ENCODE assay signal across 8 cellular contexts in genomic region chr1:51616903-51617708, GRCh38. TPM values are rescaled to one million over a fixed set of nuclear protein-coding genes. Genes with fewer than 3 reads are reported as not detected.
DNase-seq lines count a peak whose midpoint lies in the region; ATAC-seq and TF ChIP-seq lines count a peak whose summit lies in the region.

Gene OSBPL9 (plus strand): TSS chr1:51617092. CDS start chr1:51617111, 19 bp downstream.

- H3K27me3 Mint-ChIP-seq in activated T-cell treated with anti-CD3 and anti-CD28 coated beads, Interleukin-2, amount 50 U/mL, for 24 hours = no peaks in the 10 kb centered on the region

- H3K27ac Mint-ChIP-seq in activated T-cell treated with anti-CD3 and anti-CD28 coated beads, Interleukin-2, amount 50 U/mL, for 24 hours = peak within 1 kb of the TSS; percentile 96

- no peaks in the 10 kb centered on the region for H3K27me3 ChIP-seq in esophagus (ENCODE audit: control insufficient read depth in 1 of 2, insufficient read depth in 2 of 2, low read length in 2 of 2)
- H3K27me3 ChIP-seq in muscle layer of duodenum (ENCODE audit: low read depth, low read length) = no peaks in the 10 kb centered on the region

- H3K36me3 Mint-ChIP-seq in activated T-cell treated with anti-CD3 and anti-CD28 coated beads, Interleukin-2, amount 50 U/mL, for 24 hours (ENCODE audit: low read depth) = peaks cover 8% of the 10 kb centered on the region

- no peaks in the 10 kb centered on the region for H3K9me3 Mint-ChIP-seq in activated T-cell treated with anti-CD3 and anti-CD28 coated beads, Interleukin-2, amount 50 U/mL, for 24 hours

- no peaks in the 10 kb centered on the region for H3K36me3 ChIP-seq in esophagus (ENCODE audit: control insufficient read depth in 2 of 2, insufficient read depth in 2 of 2, low read length in 1 of 2)
- peaks cover 0 to 7% of the 10 kb centered on the region in 2 donors for H3K36me3 ChIP-seq in muscle layer of duodenum (ENCODE audit: control insufficient read depth in 1 of 2, insufficient read depth in 2 of 2, low read length in 2 of 2)

- H3K4me1 ChIP-seq in esophagus (ENCODE audit: control insufficient read depth in 2 of 2, insufficient read depth in 2 of 2, low read length in 1 of 2) (peaks cover 0 to 6% of the 10 kb centered on the region in 2 donors), muscle layer of duodenum (ENCODE audit: control insufficient read depth in 1 of 2, insufficient read depth in 2 of 2, low read length in 2 of 2) (peaks cover 0 to 38% of the 10 kb centered on the region in 2 donors)

- peak within 1 kb of the TSS; percentile 79 to 95 for H3K27ac ChIP-seq in esophagus (ENCODE audit: low read depth in 2 of 2, low read length in 1 of 2)
- peak within 1 kb of the TSS; percentile 82 for H3K27ac ChIP-seq in muscle layer of duodenum (ENCODE audit: low read length)

- H3K4me3 ChIP-seq in esophagus (ENCODE audit: low read depth in 1 of 2, low read length in 2 of 2) (peak within 1 kb of the TSS; percentile 87 to 97), muscle layer of duodenum (ENCODE audit: low read depth in 1 of 2, low read length in 2 of 2) (peak within 1 kb of the TSS; percentile 94)

- WGBS in esophagus, 2 donors = 0 to 1% methylated on average over 45 of the region's 45 CpGs

- H3K4me3 Mint-ChIP-seq in activated T-cell treated with anti-CD3 and anti-CD28 coated beads, Interleukin-2, amount 50 U/mL, for 24 hours = peak within 1 kb of the TSS; percentile 99

- H3K4me1 Mint-ChIP-seq in activated T-cell treated with anti-CD3 and anti-CD28 coated beads, Interleukin-2, amount 50 U/mL, for 24 hours (ENCODE audit: low read depth) = peaks cover 34% of the 10 kb centered on the region

- DNase-seq in DMS153 (lab: John Stamatoyannopoulos, UW) (peak; percentile 83), KG1 (lab: John Stamatoyannopoulos, UW) (peak; percentile 95)
- peak; percentile 89 for DNase-seq in activated T-cell treated with anti-CD3 and anti-CD28 coated beads, Interleukin-2, amount 50 U/mL, for 24 hours
- DNase-seq in stimulated activated CD8-positive, alpha-beta memory T cell treated with anti-CD3 and anti-CD28 coated beads, Interleukin-7, amount 100 ng/mL, for 24 hours (ENCODE audit: low read depth) = peak; percentile 64

- H3K9me3 ChIP-seq in esophagus (ENCODE audit: control insufficient read depth in 2 of 2, insufficient read depth in 1 of 2, low read depth in 1 of 2, low read length in 1 of 2) = no peaks in the 10 kb centered on the region
- H3K9me3 ChIP-seq in muscle layer of duodenum (ENCODE audit: control insufficient read depth in 1 of 2, low read length in 2 of 2) = no peaks in the 10 kb centered on the region

- peak; percentile 86 for ATAC-seq in GM21717 (IDR thresholded peaks at IDR 0.05; ENCODE audit: unreplicated experiment)

TF ChIP-seq in PFSK-1, 5 proteins besides CTCF, POLR2A, EP300 and RAD21:
- TF ChIP-seq FOXP2 (optimal IDR thresholded peaks at IDR 0.05; ENCODE audit: borderline replicate concordance, extremely low read depth, extremely low read length, insufficient read depth) (no peak), POLR2AphosphoS5 (IDR thresholded peaks at IDR 0.05; ENCODE audit: low read depth, low read length) (peak; percentile 40; the same call in 1 of the 2 replicates), TAF1 (IDR thresholded peaks at IDR 0.05; ENCODE audit: borderline replicate concordance, insufficient read depth, low read length) (0 out of 2 replicates have a peak, but pooled peaks have one; percentile 27), SIN3A (IDR thresholded peaks at IDR 0.05; ENCODE audit: borderline replicate concordance, insufficient read depth, low read length) (no peak; the same call in 1 of the 2 replicates)

RNA-seq across cellular contexts. Expression of gene OSBPL9, which starts in this region (rescaled TPM):
- 37.3 TPM for polyA plus RNA-seq in PFSK-1 (2012; ENCODE audit: insufficient read length, low read depth)
- polyA plus RNA-seq in esophagus = 10 to 100 TPM; 17.5 to 26.0 TPM

Comparison
In these comparisons a context has a peak if more than half of its experiments do, and no peak if none do; other contexts are left out.
1. Peak in every context shown above with its lines: DNase-seq, ATAC-seq, H3K4me3 ChIP-seq and H3K27ac ChIP-seq.